Comparison of ENCODE assay signal across 21 cellular contexts in the genomic region with DNA sequence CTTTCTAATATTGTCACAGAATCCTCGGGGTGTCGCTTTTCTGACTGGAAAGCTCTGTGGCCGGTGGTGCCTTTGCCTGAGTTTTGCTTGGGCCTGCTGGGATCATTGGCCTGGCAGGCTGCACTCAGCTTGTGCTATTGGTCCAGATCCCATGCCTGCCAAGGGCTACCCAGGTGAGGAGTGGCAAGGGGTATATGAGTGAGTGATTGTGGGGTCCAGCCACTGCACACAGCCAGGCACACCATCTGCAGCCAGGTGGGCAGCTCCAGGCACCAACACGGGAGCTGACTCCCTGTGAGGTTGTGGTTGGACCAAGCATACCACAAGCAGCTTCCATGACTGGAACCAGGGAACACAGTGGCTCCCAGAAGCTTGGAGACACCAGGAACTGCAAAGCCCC.
"Had no signal": no experiment of that assay in that cellular context is flagged by ENCODE, and none has a peak within 500 bp of the region (broad histone marks: within the 10 kb centered on the region; RNA-seq: fewer than 3 reads in every experiment).

No MANE protein-coding gene starts in this region.

- H2AFZ ChIP-seq: hepatocyte had no signal

- H3K27ac ChIP-seq: coronary artery, dorsolateral prefrontal cortex, esophagus muscularis mucosa, foreskin keratinocyte, gastroesophageal sphincter, heart left ventricle, hepatocyte, left lung, lower lobe of right lung had no signal

- DNase-seq: cerebellar nuclear complex; dermis blood vessel endothelial cell; dorsolateral prefrontal cortex; effector CD4-positive, alpha-beta T cell; effector memory CD4-positive, alpha-beta T cell; foreskin keratinocyte; heart left ventricle; hypothalamus; immature natural killer cell; islet precursor cell; kidney; kidney glomerular epithelial cell; left lung; left ventricle myocardium superior; lower lobe of right lung; mesenchymal stem cell; mucosa of descending colon had no signal

- H3K4me1 ChIP-seq: esophagus muscularis mucosa, foreskin keratinocyte, heart left ventricle, left lung, lower lobe of right lung had no signal

- H3K36me3 ChIP-seq: esophagus muscularis mucosa, gastroesophageal sphincter, heart left ventricle, left lung, lower lobe of right lung had no signal

- H3K4me3 ChIP-seq: coronary artery, dorsolateral prefrontal cortex, esophagus muscularis mucosa, gastroesophageal sphincter, heart left ventricle, hepatocyte, left lung, lower lobe of right lung, mucosa of descending colon had no signal

- H3K4me2 ChIP-seq: hepatocyte had no signal

- H3K27me3 ChIP-seq: dorsolateral prefrontal cortex, esophagus muscularis mucosa, foreskin keratinocyte, gastroesophageal sphincter, heart left ventricle, hepatocyte, left lung had no signal

- ATAC-seq: foreskin keratinocyte, gastroesophageal sphincter, left lung, left ventricle myocardium superior, mucosa of descending colon had no signal
